1 cellular context compared by ENCODE assay signal in genomic region chr9:105171589-105171988, GRCh38.
TF ChIP-seq lines count a peak whose summit lies in the region.

No MANE protein-coding gene starts in this region.

TF ChIP-seq in H1, 55 proteins besides CTCF, POLR2A, EP300 and RAD21:
- TF ChIP-seq PHF8 (conservative IDR thresholded peaks at IDR 0.05; ENCODE audit: low read depth, low read length): no peak
- TF ChIP-seq TAF1 (IDR thresholded peaks at IDR 0.05; ENCODE audit: low read depth, low read length): no peak
- no peak for TF ChIP-seq NANOG (IDR thresholded peaks at IDR 0.05; ENCODE audit: insufficient read depth, low read depth, low read length, poor library complexity, severe bottlenecking)
